ENCODE assay signal across 1 cellular context in genomic region chr15:75696854-75697259, GRCh38.
TF ChIP-seq lines count a peak whose summit lies in the region.

No MANE protein-coding gene starts in this region.

TF ChIP-seq in IMR-90, 13 proteins besides CTCF, POLR2A, EP300 and RAD21:
- TF ChIP-seq ELK1 (IDR thresholded peaks at IDR 0.05; ENCODE audit: borderline replicate concordance, low read depth, low read length), result no peak
